Comparison of ENCODE assay signal across 31 cellular contexts in the genomic region with DNA sequence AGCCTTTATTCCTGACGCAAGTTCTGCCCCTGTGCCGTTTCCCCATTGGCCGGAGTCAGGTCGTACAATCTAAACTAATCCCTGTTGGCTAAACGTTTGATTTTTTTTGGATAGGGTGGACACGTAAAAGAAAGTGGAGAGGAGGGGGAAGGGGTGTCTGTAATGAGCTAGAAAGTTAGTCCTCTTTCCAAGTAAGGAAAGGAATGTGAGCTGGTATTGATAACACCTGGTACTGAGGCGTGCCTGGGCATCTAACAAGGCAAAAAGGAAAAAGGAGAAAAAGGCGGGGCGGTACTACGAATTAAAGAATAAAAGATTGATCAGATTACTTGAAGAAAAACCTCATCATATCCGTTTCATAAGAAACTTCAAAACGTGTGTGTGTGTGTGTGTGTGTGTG.
"Had no signal": no experiment of that assay in that cellular context is flagged by ENCODE, and none has a peak within 500 bp of the region (broad histone marks: within the 10 kb centered on the region; RNA-seq: fewer than 3 reads in every experiment).

No MANE protein-coding gene starts in this region.

- H3K4me1 Mint-ChIP-seq: activated CD4-positive, alpha-beta T cell treated with anti-CD3 and anti-CD28 coated beads for 36 hours; activated CD4-positive, alpha-beta T cell treated with anti-CD3 and anti-CD28 coated beads, Interleukin-2, amount 10 ng/mL, durations not matched to agents 24 days and 14 days; activated CD8-positive, alpha-beta memory T cell treated with anti-CD3 and anti-CD28 coated beads, Interleukin-2, amount 10 ng/mL, durations not matched to agents 7 days and 5 days; activated naive CD4-positive, alpha-beta T cell treated with anti-CD3 and anti-CD28 coated beads, Interleukin-2, amount 10 ng/mL, durations not matched to agents 7 days and 5 days; activated naive CD8-positive, alpha-beta T cell treated with anti-CD3 and anti-CD28 coated beads, Interleukin-2, amount 10 ng/mL, durations not matched to agents 7 days and 5 days; brain; central memory CD8-positive, alpha-beta T cell; endodermal cell had no signal

- H3K27ac Mint-ChIP-seq: activated CD4-positive, alpha-beta memory T cell treated with anti-CD3 and anti-CD28 coated beads for 36 hours; activated CD4-positive, alpha-beta T cell treated with anti-CD3 and anti-CD28 coated beads for 36 hours; activated CD4-positive, alpha-beta T cell treated with anti-CD3 and anti-CD28 coated beads, Interleukin-2, amount 10 ng/mL, durations not matched to agents 24 days and 14 days; activated CD8-positive, alpha-beta memory T cell treated with anti-CD3 and anti-CD28 coated beads, Interleukin-2, amount 10 ng/mL, durations not matched to agents 7 days and 5 days; activated CD8-positive, alpha-beta T cell treated with anti-CD3 and anti-CD28 coated beads, Interleukin-2, amount 10 ng/mL, durations not matched to agents 7 days and 5 days; activated naive CD4-positive, alpha-beta T cell treated with anti-CD3 and anti-CD28 coated beads, Interleukin-2, amount 10 ng/mL, durations not matched to agents 7 days and 5 days; activated naive CD4-positive, alpha-beta T cell treated with anti-CD3 and anti-CD28 coated beads, Interleukin-2, amount 50 U/mL, for 72 hours; activated naive CD8-positive, alpha-beta T cell treated with anti-CD3 and anti-CD28 coated beads, Interleukin-2, amount 10 ng/mL, durations not matched to agents 7 days and 5 days; activated T-cell treated with anti-CD3 and anti-CD28 coated beads, Interleukin-2, amount 50 U/mL, for 24 hours; activated T-cell treated with anti-CD3 and anti-CD28 coated beads, Interleukin-2, amount 50 U/mL, for 72 hours; brain; dendritic cell treated with granulocyte-macrophage colony-stimulating factor and Interleukin-4, amounts not matched to agents 40 ng/mL and 50 ng/mL, for 4 days; endodermal cell had no signal

- DNase-seq: activated CD4-positive, alpha-beta memory T cell treated with anti-CD3 and anti-CD28 coated beads for 36 hours; activated CD4-positive, alpha-beta T cell treated with anti-CD3 and anti-CD28 coated beads for 36 hours; activated CD4-positive, alpha-beta T cell treated with anti-CD3 and anti-CD28 coated beads, Interleukin-2, amount 10 ng/mL, durations not matched to agents 24 days and 14 days; activated CD4-positive, CD25-positive, alpha-beta regulatory T cell; activated CD4-positive, CD25-positive, alpha-beta regulatory T cell treated with anti-CD3 and anti-CD28 coated beads, Interleukin-2, amount 50 U/mL, for 72 hours; activated CD8-positive, alpha-beta memory T cell treated with anti-CD3 and anti-CD28 coated beads, Interleukin-2, amount 10 ng/mL, durations not matched to agents 7 days and 5 days; activated CD8-positive, alpha-beta memory T cell treated with anti-CD3 and anti-CD28 coated beads, Interleukin-2, amount 50 U/mL, for 4 hours; activated CD8-positive, alpha-beta T cell treated with anti-CD3 and anti-CD28 coated beads, Interleukin-2, amount 10 ng/mL, durations not matched to agents 7 days and 5 days; activated gamma-delta T cell; activated naive CD4-positive, alpha-beta T cell; activated naive CD4-positive, alpha-beta T cell treated with anti-CD3 and anti-CD28 coated beads, Interleukin-2, amount 10 ng/mL, durations not matched to agents 7 days and 5 days; activated naive CD8-positive, alpha-beta T cell treated with anti-CD3 and anti-CD28 coated beads, Interleukin-2, amount 10 ng/mL, durations not matched to agents 7 days and 5 days; activated T-cell treated with anti-CD3 and anti-CD28 coated beads for 4 hours; activated T-cell treated with anti-CD3 and anti-CD28 coated beads, Interleukin-2, amount 50 U/mL, for 24 hours; activated T-cell treated with anti-CD3 and anti-CD28 coated beads, Interleukin-2, amount 50 U/mL, for 72 hours; dorsolateral prefrontal cortex; effector memory CD4-positive, alpha-beta T cell; endodermal cell; foreskin fibroblast; gastrocnemius medialis; glutamatergic neuron; heart left ventricle; T-helper 2 cell had no signal

- H3K27me3 ChIP-seq: ascending aorta, breast epithelium, dorsolateral prefrontal cortex, gastrocnemius medialis, heart left ventricle had no signal

- H3K4me3 Mint-ChIP-seq: activated CD4-positive, alpha-beta memory T cell treated with anti-CD3 and anti-CD28 coated beads for 36 hours; activated CD4-positive, alpha-beta T cell treated with anti-CD3 and anti-CD28 coated beads for 36 hours; activated CD4-positive, alpha-beta T cell treated with anti-CD3 and anti-CD28 coated beads, Interleukin-2, amount 10 ng/mL, durations not matched to agents 24 days and 14 days; activated CD8-positive, alpha-beta memory T cell treated with anti-CD3 and anti-CD28 coated beads, Interleukin-2, amount 10 ng/mL, durations not matched to agents 7 days and 5 days; activated CD8-positive, alpha-beta T cell treated with anti-CD3 and anti-CD28 coated beads, Interleukin-2, amount 10 ng/mL, durations not matched to agents 7 days and 5 days; activated naive CD4-positive, alpha-beta T cell treated with anti-CD3 and anti-CD28 coated beads, Interleukin-2, amount 10 ng/mL, durations not matched to agents 7 days and 5 days; activated naive CD8-positive, alpha-beta T cell treated with anti-CD3 and anti-CD28 coated beads, Interleukin-2, amount 10 ng/mL, durations not matched to agents 7 days and 5 days; activated T-cell treated with anti-CD3 and anti-CD28 coated beads, Interleukin-2, amount 50 U/mL, for 24 hours; activated T-cell treated with anti-CD3 and anti-CD28 coated beads, Interleukin-2, amount 50 U/mL, for 72 hours; brain; central memory CD8-positive, alpha-beta T cell; dendritic cell treated with granulocyte-macrophage colony-stimulating factor and Interleukin-4, amounts not matched to agents 40 ng/mL and 50 ng/mL, for 4 days; endodermal cell had no signal

- H3K9me3 Mint-ChIP-seq: activated CD4-positive, alpha-beta memory T cell treated with anti-CD3 and anti-CD28 coated beads for 36 hours; activated CD4-positive, alpha-beta T cell treated with anti-CD3 and anti-CD28 coated beads, Interleukin-2, amount 10 ng/mL, durations not matched to agents 24 days and 14 days; activated naive CD8-positive, alpha-beta T cell treated with anti-CD3 and anti-CD28 coated beads, Interleukin-2, amount 10 ng/mL, durations not matched to agents 7 days and 5 days; dendritic cell treated with granulocyte-macrophage colony-stimulating factor and Interleukin-4, amounts not matched to agents 40 ng/mL and 50 ng/mL, for 4 days; endodermal cell had no signal

- ATAC-seq: activated CD4-positive, alpha-beta T cell treated with anti-CD3 and anti-CD28 coated beads for 36 hours; activated CD8-positive, alpha-beta memory T cell treated with anti-CD3 and anti-CD28 coated beads, Interleukin-2, amount 10 ng/mL, durations not matched to agents 7 days and 5 days; activated CD8-positive, alpha-beta T cell treated with anti-CD3 and anti-CD28 coated beads, Interleukin-2, amount 10 ng/mL, durations not matched to agents 7 days and 5 days; activated naive CD4-positive, alpha-beta T cell treated with anti-CD3 and anti-CD28 coated beads, Interleukin-2, amount 50 U/mL, for 72 hours; activated T-cell treated with anti-CD3 and anti-CD28 coated beads, Interleukin-2, amount 50 U/mL, for 72 hours; esophagus mucosa; gastrocnemius medialis; heart left ventricle had no signal

- H3K27me3 Mint-ChIP-seq: activated CD4-positive, alpha-beta memory T cell treated with anti-CD3 and anti-CD28 coated beads for 36 hours; activated CD4-positive, alpha-beta T cell treated with anti-CD3 and anti-CD28 coated beads for 36 hours; activated CD4-positive, alpha-beta T cell treated with anti-CD3 and anti-CD28 coated beads, Interleukin-2, amount 10 ng/mL, durations not matched to agents 24 days and 14 days; activated CD8-positive, alpha-beta memory T cell treated with anti-CD3 and anti-CD28 coated beads, Interleukin-2, amount 10 ng/mL, durations not matched to agents 7 days and 5 days; activated naive CD4-positive, alpha-beta T cell treated with anti-CD3 and anti-CD28 coated beads, Interleukin-2, amount 10 ng/mL, durations not matched to agents 7 days and 5 days; activated naive CD8-positive, alpha-beta T cell treated with anti-CD3 and anti-CD28 coated beads, Interleukin-2, amount 10 ng/mL, durations not matched to agents 7 days and 5 days; activated T-cell treated with anti-CD3 and anti-CD28 coated beads, Interleukin-2, amount 50 U/mL, for 24 hours; brain; central memory CD8-positive, alpha-beta T cell; dendritic cell treated with granulocyte-macrophage colony-stimulating factor and Interleukin-4, amounts not matched to agents 40 ng/mL and 50 ng/mL, for 4 days had no signal

- H3K9me3 ChIP-seq: ascending aorta, breast epithelium, gastrocnemius medialis, heart left ventricle had no signal

- H3K27ac ChIP-seq: ascending aorta, breast epithelium, coronary artery, dorsolateral prefrontal cortex, gastrocnemius medialis, heart left ventricle had no signal

- H3K36me3 ChIP-seq: ascending aorta, breast epithelium, gastrocnemius medialis, heart left ventricle had no signal

- H3K4me1 ChIP-seq: ascending aorta, breast epithelium, gastrocnemius medialis, heart left ventricle had no signal

- H3K36me3 Mint-ChIP-seq: activated CD4-positive, alpha-beta memory T cell treated with anti-CD3 and anti-CD28 coated beads for 36 hours; activated CD8-positive, alpha-beta memory T cell treated with anti-CD3 and anti-CD28 coated beads, Interleukin-2, amount 10 ng/mL, durations not matched to agents 7 days and 5 days; activated naive CD4-positive, alpha-beta T cell treated with anti-CD3 and anti-CD28 coated beads, Interleukin-2, amount 10 ng/mL, durations not matched to agents 7 days and 5 days; activated naive CD4-positive, alpha-beta T cell treated with anti-CD3 and anti-CD28 coated beads, Interleukin-2, amount 50 U/mL, for 72 hours; activated naive CD8-positive, alpha-beta T cell treated with anti-CD3 and anti-CD28 coated beads, Interleukin-2, amount 10 ng/mL, durations not matched to agents 7 days and 5 days; brain had no signal

- H3K4me3 ChIP-seq: ascending aorta, breast epithelium, coronary artery, dorsolateral prefrontal cortex, gastrocnemius medialis, heart left ventricle had no signal
